ENCODE assay signal across 3 cellular contexts in genomic region chr1:150981177-150981804, GRCh38.
TF ChIP-seq lines count a peak whose summit lies in the region.

No MANE protein-coding gene starts in this region.

TF ChIP-seq in SK-N-SH treated with all-trans-retinoic acid at 6 μM for 48 hours, 23 proteins besides CTCF, POLR2A, EP300 and RAD21 (continued from another document and continues in another):
- TF ChIP-seq PATZ1 (CRISPR knock-in tag; IDR thresholded peaks at IDR 0.05; ENCODE audit: borderline replicate concordance) = no peak
- no peak for TF ChIP-seq TSHZ2 (CRISPR knock-in tag; IDR thresholded peaks at IDR 0.05)
- no peak for TF ChIP-seq ZNF565 (CRISPR knock-in tag; conservative IDR thresholded peaks at IDR 0.05; ENCODE audit: low read depth)
- no peak for TF ChIP-seq ESRRG (CRISPR knock-in tag; IDR thresholded peaks at IDR 0.05)
- no peak for TF ChIP-seq BACH2 (CRISPR knock-in tag; IDR thresholded peaks at IDR 0.05; ENCODE audit: borderline replicate concordance)
- no peak for TF ChIP-seq CREB5 (CRISPR knock-in tag; IDR thresholded peaks at IDR 0.05; ENCODE audit: low read depth)
- TF ChIP-seq ZFP30 (CRISPR knock-in tag; IDR thresholded peaks at IDR 0.05) = no peak
- TF ChIP-seq ZNF8 (CRISPR knock-in tag; IDR thresholded peaks at IDR 0.05) = no peak
- TF ChIP-seq RARB (CRISPR knock-in tag; IDR thresholded peaks at IDR 0.05) = no peak
- TF ChIP-seq ZC3H10 (CRISPR knock-in tag; IDR thresholded peaks at IDR 0.05) = no peak
- no peak for TF ChIP-seq ZFP3 (CRISPR knock-in tag; IDR thresholded peaks at IDR 0.05)

TF ChIP-seq in SK-N-SH, 30 proteins besides CTCF, POLR2A, EP300 and RAD21 (continued from another document):
- no peak for TF ChIP-seq USF1 (IDR thresholded peaks at IDR 0.05; ENCODE audit: borderline replicate concordance, low read depth)
- TF ChIP-seq GATA2 (CRISPR knock-in tag; IDR thresholded peaks at IDR 0.05) = no peak
- TF ChIP-seq ZBTB33 (IDR thresholded peaks at IDR 0.05; ENCODE audit: borderline replicate concordance, low read depth) = no peak
- TF ChIP-seq TEAD4 (IDR thresholded peaks at IDR 0.05; ENCODE audit: borderline replicate concordance, insufficient read depth) = no peak
- TF ChIP-seq GABPA (IDR thresholded peaks at IDR 0.05; ENCODE audit: low read depth) = no peak
- TF ChIP-seq MXI1 (IDR thresholded peaks at IDR 0.05; ENCODE audit: low read depth, low read length) = no peak
- no peak for TF ChIP-seq RFX5 (IDR thresholded peaks at IDR 0.05; ENCODE audit: low read length)

TF ChIP-seq in WTC11, 78 proteins besides CTCF, POLR2A, EP300 and RAD21 (continued from another document and continues in another):
- TF ChIP-seq ATF3 (CRISPR knock-in tag; conservative IDR thresholded peaks at IDR 0.05) (0 out of 2 replicates have a peak, but pooled peaks have one; percentile 59), SP1 (CRISPR knock-in tag; conservative IDR thresholded peaks at IDR 0.05) (peak; percentile 50), ZNF396 (CRISPR knock-in tag; IDR thresholded peaks at IDR 0.05; ENCODE audit: borderline replicate concordance) (no peak), MLX (CRISPR knock-in tag; IDR thresholded peaks at IDR 0.05) (no peak), FOXP1 (CRISPR knock-in tag; IDR thresholded peaks at IDR 0.05; ENCODE audit: borderline replicate concordance) (peak; percentile 19; the same call in 1 of the 2 replicates), MAX (CRISPR knock-in tag; IDR thresholded peaks at IDR 0.05) (peak; percentile 36; the same call in 1 of the 2 replicates), OVOL2 (CRISPR knock-in tag; IDR thresholded peaks at IDR 0.05; ENCODE audit: borderline replicate concordance) (no peak), KAT7 (CRISPR knock-in tag; IDR thresholded peaks at IDR 0.05; ENCODE audit: borderline replicate concordance) (no peak), ZSCAN18 (CRISPR knock-in tag; IDR thresholded peaks at IDR 0.05) (no peak), E2F5 (CRISPR knock-in tag; IDR thresholded peaks at IDR 0.05) (no peak), ZNF416 (CRISPR knock-in tag; IDR thresholded peaks at IDR 0.05) (0 out of 2 replicates have a peak, but pooled peaks have one; percentile 15), GABPB1 (CRISPR knock-in tag; IDR thresholded peaks at IDR 0.05) (peak; percentile 86), MYBL2 (CRISPR knock-in tag; IDR thresholded peaks at IDR 0.05) (no peak), ZNF532 (CRISPR knock-in tag; IDR thresholded peaks at IDR 0.05; ENCODE audit: borderline replicate concordance) (no peak), TP53 (CRISPR knock-in tag; IDR thresholded peaks at IDR 0.05) (0 out of 2 replicates have a peak, but pooled peaks have one; percentile 74), HMGXB4 (CRISPR knock-in tag; IDR thresholded peaks at IDR 0.05) (no peak), ZNF423 (CRISPR knock-in tag; IDR thresholded peaks at IDR 0.05) (peak; percentile 21; the same call in 1 of the 2 replicates), ESRRA (CRISPR knock-in tag; IDR thresholded peaks at IDR 0.05; ENCODE audit: borderline replicate concordance) (no peak), AR (CRISPR knock-in tag; IDR thresholded peaks at IDR 0.05) (no peak), HMGA2 (CRISPR knock-in tag; IDR thresholded peaks at IDR 0.05) (no peak), NR1H2 (CRISPR knock-in tag; IDR thresholded peaks at IDR 0.05) (no peak), JAZF1 (CRISPR knock-in tag; IDR thresholded peaks at IDR 0.05) (no peak), SOX15 (CRISPR knock-in tag; IDR thresholded peaks at IDR 0.05) (no peak), EMX1 (CRISPR knock-in tag; IDR thresholded peaks at IDR 0.05) (no peak), ATF2 (CRISPR knock-in tag; IDR thresholded peaks at IDR 0.05; ENCODE audit: borderline replicate concordance, low read depth) (no peak), RORB (CRISPR knock-in tag; IDR thresholded peaks at IDR 0.05) (no peak), STAT6 (CRISPR knock-in tag; conservative IDR thresholded peaks at IDR 0.05; ENCODE audit: low read depth) (no peak), CREM (CRISPR knock-in tag; IDR thresholded peaks at IDR 0.05) (no peak), CDX4 (CRISPR knock-in tag; IDR thresholded peaks at IDR 0.05; ENCODE audit: borderline replicate concordance) (no peak), ERG (CRISPR knock-in tag; IDR thresholded peaks at IDR 0.05) (no peak), ZBTB21 (CRISPR knock-in tag; IDR thresholded peaks at IDR 0.05; ENCODE audit: borderline replicate concordance) (peak; percentile 72; the same call in 1 of the 2 replicates)
